ENCODE assay signal across 17 cellular contexts in genomic region chr12:6524648-6525047, GRCh38. TPM values are rescaled to one million over a fixed set of nuclear protein-coding genes. Genes with fewer than 3 reads are reported as not detected.
DNase-seq lines count a peak whose midpoint lies in the region; ATAC-seq and TF ChIP-seq lines count a peak whose summit lies in the region.
"Had no signal": no experiment of that assay in that cellular context is flagged by ENCODE, and none has a peak within 500 bp of the region (broad histone marks: within the 10 kb centered on the region; RNA-seq: fewer than 3 reads in every experiment).

No MANE protein-coding gene starts in this region.

- peak overlapping the region; percentile 67 to 85 for H3K27ac Mint-ChIP-seq in activated naive CD4-positive, alpha-beta T cell treated with anti-CD3 and anti-CD28 coated beads, Interleukin-2, amount 50 U/mL, for 72 hours
- H3K27ac Mint-ChIP-seq in activated T-helper 17 cell treated with anti-CD3 and anti-CD28 coated beads, Interleukin-2, amount 50 U/mL, for 72 hours: peak overlapping the region; percentile 81
- no peak overlapping the region for H3K27ac Mint-ChIP-seq in chondrocyte (ENCODE audit: unreplicated experiment)
- H3K27ac Mint-ChIP-seq: GM23338 had no signal

- no peak overlapping the region for H3K4me3 Mint-ChIP-seq in activated T-helper 17 cell treated with anti-CD3 and anti-CD28 coated beads, Interleukin-2, amount 50 U/mL, for 72 hours
- no peak overlapping the region for H3K4me3 Mint-ChIP-seq in chondrocyte (ENCODE audit: unreplicated experiment)
- H3K4me3 Mint-ChIP-seq: CD4-positive, alpha-beta memory T cell; GM23338; H9 had no signal

- no peak for DNase-seq in activated naive CD4-positive, alpha-beta T cell treated with anti-CD3 and anti-CD28 coated beads, Interleukin-2, amount 50 U/mL, for 72 hours (ENCODE audit: low spot score in 2 of 2)
- DNase-seq in activated naive CD4-positive, alpha-beta T cell treated with Interleukin-2 at 50 U/mL for 16 hours: no peak
- DNase-seq in chondrocyte (ENCODE audit: low spot score): peak; percentile 13
- DNase-seq in posterior vena cava (ENCODE audit: low spot score): peak; percentile 22
- no peak for DNase-seq in omental fat pad (ENCODE audit: low spot score)
- no peak for DNase-seq in hippocampal formation (lab: John Stamatoyannopoulos, UW)
- no peak for DNase-seq in NCI-H526 treated with DMSO at 0.1 percent for 48 hours (lab: John Stamatoyannopoulos, UW)
- DNase-seq: Calu3; CD4-positive, alpha-beta memory T cell; COR-L47; DMS53; DMS79 treated with DMSO at 0.1 percent for 48 hours; GF-D8; H9 had no signal

- no peaks in the 10 kb centered on the region for H3K27me3 Mint-ChIP-seq in activated T-helper 17 cell treated with anti-CD3 and anti-CD28 coated beads, Interleukin-2, amount 50 U/mL, for 72 hours
- H3K27me3 Mint-ChIP-seq in chondrocyte (ENCODE audit: low read depth): no peaks in the 10 kb centered on the region
- H3K27me3 Mint-ChIP-seq: CD4-positive, alpha-beta memory T cell had no signal

- TF ChIP-seq CTCF in chondrocyte (IDR thresholded peaks at IDR 0.05) (no peak), omental fat pad (IDR thresholded peaks at IDR 0.05) (no peak)

- no peaks in the 10 kb centered on the region for H3K9me3 Mint-ChIP-seq in activated naive CD4-positive, alpha-beta T cell treated with anti-CD3 and anti-CD28 coated beads, Interleukin-2, amount 50 U/mL, for 72 hours
- H3K9me3 Mint-ChIP-seq in activated T-helper 17 cell treated with anti-CD3 and anti-CD28 coated beads, Interleukin-2, amount 50 U/mL, for 72 hours: no peaks in the 10 kb centered on the region
- H3K9me3 Mint-ChIP-seq in chondrocyte (ENCODE audit: low read depth): no peaks in the 10 kb centered on the region
- H3K9me3 Mint-ChIP-seq: CD4-positive, alpha-beta memory T cell; GM23338; H9 had no signal

- peaks cover 37 to 70% of the 10 kb centered on the region in 2 donors for H3K36me3 Mint-ChIP-seq in activated naive CD4-positive, alpha-beta T cell treated with anti-CD3 and anti-CD28 coated beads, Interleukin-2, amount 50 U/mL, for 72 hours
- H3K36me3 Mint-ChIP-seq in activated T-helper 17 cell treated with anti-CD3 and anti-CD28 coated beads, Interleukin-2, amount 50 U/mL, for 72 hours (ENCODE audit: low read depth): peaks cover 100% of the 10 kb centered on the region
- peaks cover 38% of the 10 kb centered on the region for H3K36me3 Mint-ChIP-seq in chondrocyte (ENCODE audit: low read depth)

- H3K4me1 Mint-ChIP-seq in activated T-helper 17 cell treated with anti-CD3 and anti-CD28 coated beads, Interleukin-2, amount 50 U/mL, for 72 hours: no peaks in the 10 kb centered on the region
- no peaks in the 10 kb centered on the region for H3K4me1 Mint-ChIP-seq in chondrocyte (ENCODE audit: low read depth)
- H3K4me1 Mint-ChIP-seq: CD4-positive, alpha-beta memory T cell had no signal

- intact Hi-C loops in posterior vena cava (cut with DNase I): no loop called here

- ATAC-seq in activated naive CD4-positive, alpha-beta T cell treated with anti-CD3 and anti-CD28 coated beads, Interleukin-2, amount 50 U/mL, for 72 hours: peak in 1 of 2 donors; percentile 21
- ATAC-seq in activated T-helper 17 cell treated with anti-CD3 and anti-CD28 coated beads, Interleukin-2, amount 50 U/mL, for 72 hours (replicated peaks): no peak
- ATAC-seq in omental fat pad (ENCODE audit: low FRiP score): no peak
- ATAC-seq: GM23338, HCT116 had no signal

RNA-seq across cellular contexts. Expression of gene GAPDH, which starts 9.7 kb away (rescaled TPM):
- 1,000 to 10,000 TPM; 5,900 to 8,209 TPM for total RNA-seq in activated naive CD4-positive, alpha-beta T cell treated with anti-CD3 and anti-CD28 coated beads, Interleukin-2, amount 50 U/mL, for 72 hours
- 1,000 to 10,000 TPM; 7,000 to 9,788 TPM for total RNA-seq in activated T-helper 17 cell treated with anti-CD3 and anti-CD28 coated beads, Interleukin-2, amount 50 U/mL, for 72 hours
- total RNA-seq in chondrocyte: 2,133 to 3,148 TPM (median 3,067 TPM) in 3 replicates
- 1,000 to 10,000 TPM; 2,037 to 2,666 TPM for total RNA-seq in posterior vena cava
- 1,000 to 10,000 TPM; 1,060 to 2,185 (median 1,462) TPM for total RNA-seq in omental fat pad

RNA-seq across cellular contexts. Expression of gene NCAPD2, which starts 30.7 kb away (rescaled TPM):
- total RNA-seq in activated naive CD4-positive, alpha-beta T cell treated with anti-CD3 and anti-CD28 coated beads, Interleukin-2, amount 50 U/mL, for 72 hours: 100 to 1,000 TPM; 208 to 276 TPM
- 100 to 1,000 TPM; 167 to 176 TPM for total RNA-seq in activated T-helper 17 cell treated with anti-CD3 and anti-CD28 coated beads, Interleukin-2, amount 50 U/mL, for 72 hours
- total RNA-seq in chondrocyte (23.0 to 27.7 TPM (median 25.0 TPM) in 3 replicates), posterior vena cava (10 to 100 TPM; 14.4 to 16.3 TPM), omental fat pad (10 to 100 TPM; 10.6 to 36.3 (median 20.7) TPM)

RNA-seq across cellular contexts. Expression of gene IFFO1, which starts 31.2 kb away (rescaled TPM):
- total RNA-seq in activated naive CD4-positive, alpha-beta T cell treated with anti-CD3 and anti-CD28 coated beads, Interleukin-2, amount 50 U/mL, for 72 hours: 10 to 100 TPM; 10.3 to 16.4 TPM
- 10 to 100 TPM in 1 of 2 donors, 1 to 10 TPM in 1; 8.0 to 13.0 TPM for total RNA-seq in activated T-helper 17 cell treated with anti-CD3 and anti-CD28 coated beads, Interleukin-2, amount 50 U/mL, for 72 hours
- total RNA-seq in chondrocyte (29.0 to 29.5 TPM (median 29.2 TPM) in 3 replicates), posterior vena cava (10 to 100 TPM; 26.4 to 33.0 TPM), omental fat pad (10 to 100 TPM; 15.5 to 50.0 (median 18.4) TPM)

RNA-seq across cellular contexts. Expression of gene MRPL51, which starts 31.6 kb away (rescaled TPM):
- total RNA-seq in activated naive CD4-positive, alpha-beta T cell treated with anti-CD3 and anti-CD28 coated beads, Interleukin-2, amount 50 U/mL, for 72 hours: 100 to 1,000 TPM; 305 to 440 TPM
- total RNA-seq in activated T-helper 17 cell treated with anti-CD3 and anti-CD28 coated beads, Interleukin-2, amount 50 U/mL, for 72 hours: 100 to 1,000 TPM; 262 to 317 TPM
- total RNA-seq in chondrocyte (169 to 201 TPM (median 170 TPM) in 3 replicates), posterior vena cava (100 to 1,000 TPM in 1 of 2 donors, 10 to 100 TPM in 1; 90.1 to 102 TPM), omental fat pad (100 to 1,000 TPM in 1 of 4 donors, 10 to 100 TPM in 3; 44.1 to 118 (median 67.8) TPM)

RNA-seq across cellular contexts. Expression of gene NOP2, which starts 43.4 kb away (rescaled TPM):
- total RNA-seq in activated naive CD4-positive, alpha-beta T cell treated with anti-CD3 and anti-CD28 coated beads, Interleukin-2, amount 50 U/mL, for 72 hours: 10 to 100 TPM; 78.8 to 79.8 TPM
- total RNA-seq in activated T-helper 17 cell treated with anti-CD3 and anti-CD28 coated beads, Interleukin-2, amount 50 U/mL, for 72 hours: 100 to 1,000 TPM in 1 of 2 donors, 10 to 100 TPM in 1; 61.6 to 133 TPM
- 27.1 to 39.3 TPM (median 32.5 TPM) in 3 replicates for total RNA-seq in chondrocyte
- total RNA-seq in posterior vena cava: 10 to 100 TPM; 18.6 to 27.1 TPM
- total RNA-seq in omental fat pad: 100 to 1,000 TPM in 1 of 4 donors, 10 to 100 TPM in 3; 26.2 to 153 (median 45.0) TPM

Comparison
In these comparisons a context has a peak if more than half of its experiments do, and no peak if none do; other contexts are left out.
1. DNase-seq: peak in chondrocyte (single experiment) and posterior vena cava (single experiment); none in activated naive CD4-positive, alpha-beta T cell treated with anti-CD3 and anti-CD28 coated beads, Interleukin-2, amount 50 U/mL, for 72 hours (0 of 2), activated naive CD4-positive, alpha-beta T cell treated with Interleukin-2 at 50 U/mL for 16 hours (single experiment), omental fat pad (single experiment), hippocampal formation (0 of 2) and NCI-H526 treated with DMSO at 0.1 percent for 48 hours (single experiment).